Comparison of ENCODE assay signal across 24 cellular contexts in the genomic region with DNA sequence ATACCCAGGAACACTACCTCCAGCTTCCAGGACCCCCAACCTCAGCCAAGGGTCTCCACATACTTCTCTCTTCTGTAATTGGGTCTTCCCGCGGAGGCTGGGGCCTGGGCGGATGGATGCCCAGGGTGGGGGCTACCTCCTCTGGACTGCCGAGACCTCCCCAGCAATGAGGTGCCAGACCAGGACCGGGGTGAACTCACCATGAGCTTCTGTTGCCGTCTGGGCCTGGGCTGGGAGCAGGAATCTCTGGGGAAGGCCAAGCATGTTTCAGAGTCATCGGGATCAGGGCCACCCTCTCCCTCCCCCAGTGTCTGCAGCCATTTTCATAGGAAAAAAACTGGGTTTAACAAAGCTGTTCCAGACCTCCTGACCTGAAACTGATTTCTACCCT. TPM values are rescaled to one million over a fixed set of nuclear protein-coding genes. Genes with fewer than 3 reads are reported as not detected.
DNase-seq lines count a peak whose midpoint lies in the region; ATAC-seq and TF ChIP-seq lines count a peak whose summit lies in the region.
"Had no signal": no experiment of that assay in that cellular context is flagged by ENCODE, and none has a peak within 500 bp of the region (broad histone marks: within the 10 kb centered on the region; RNA-seq: fewer than 3 reads in every experiment).

No MANE protein-coding gene starts in this region.

- H3K27ac Mint-ChIP-seq in glutamatergic neuron (ENCODE audit: unreplicated experiment): peak overlapping the region; percentile 22
- no peak overlapping the region for H3K27ac Mint-ChIP-seq in activated naive CD8-positive, alpha-beta T cell treated with anti-CD3 and anti-CD28 coated beads for 36 hours
- H3K27ac Mint-ChIP-seq: naive thymus-derived CD4-positive, alpha-beta T cell; stimulated activated memory B cell treated with anti-CD40 and anti-IgM and Interleukin-4, amounts not matched to agents 10 μg/mL and 1 μg/mL and 100 μg/mL, for 72 hours; T-helper 17 cell had no signal

- H3K4me1 ChIP-seq in right cardiac atrium (ENCODE audit: control insufficient read depth, insufficient read depth, low read length) (peaks cover 15% of the 10 kb centered on the region), neuronal stem cell (ENCODE audit: control insufficient read depth in 2 of 2, insufficient read depth in 1 of 2, low read depth in 1 of 2, low read length in 2 of 2) (peaks cover 30 to 33% of the 10 kb centered on the region in 2 donors), uterus (peaks cover 5 to 21% of the 10 kb centered on the region in 2 donors)

- H3K27me3 Mint-ChIP-seq in glutamatergic neuron (ENCODE audit: unreplicated experiment): peaks cover 15% of the 10 kb centered on the region
- peaks cover 52% of the 10 kb centered on the region for H3K27me3 Mint-ChIP-seq in activated naive CD8-positive, alpha-beta T cell treated with anti-CD3 and anti-CD28 coated beads for 36 hours

- no peak overlapping the region for H2BK15ac ChIP-seq in neuronal stem cell (ENCODE audit: low read length)

- H3K4me3 ChIP-seq in right cardiac atrium (ENCODE audit: low read length): no peak overlapping the region
- no peak overlapping the region for H3K4me3 ChIP-seq in neuronal stem cell (ENCODE audit: low read length in 2 of 2)
- H3K4me3 ChIP-seq in uterus: no peak overlapping the region
- H3K4me3 ChIP-seq: A549, GM23248, smooth muscle cell, tibial artery had no signal

- H3K18ac ChIP-seq in neuronal stem cell (ENCODE audit: low read length): no peak overlapping the region

- no peak for ATAC-seq in right cardiac atrium
- ATAC-seq in left ventricle myocardium superior: no peak
- no peak for ATAC-seq in GM19467 (IDR thresholded peaks at IDR 0.05; ENCODE audit: unreplicated experiment)
- ATAC-seq: A549; naive thymus-derived CD4-positive, alpha-beta T cell; stimulated activated memory B cell treated with anti-CD40 and anti-IgM and Interleukin-4, amounts not matched to agents 10 μg/mL and 1 μg/mL and 100 μg/mL, for 72 hours; T-helper 17 cell had no signal

- H3K79me1 ChIP-seq in neuronal stem cell (ENCODE audit: low read depth, low read length): peaks cover 4% of the 10 kb centered on the region

- peaks cover 0 to 1% of the 10 kb centered on the region in 2 donors for H3K36me3 ChIP-seq in neuronal stem cell (replicated peaks in 1 of 2; ENCODE audit: control insufficient read depth in 2 of 2, insufficient read depth in 2 of 2, low read length in 2 of 2)
- H3K36me3 ChIP-seq in uterus: no peaks in the 10 kb centered on the region
- H3K36me3 ChIP-seq: tibial artery had no signal

- DNase-seq in right cardiac atrium (peak in 2 of 3 donors; percentile 43 to 61), left ventricle myocardium superior (no peak), glutamatergic neuron (no peak), neuronal stem cell (ENCODE audit: low spot score) (no peak), uterus (peak; percentile 26 to 28), NCI-H526 (lab: John Stamatoyannopoulos, UW) (no peak)
- no peak for DNase-seq in activated naive CD8-positive, alpha-beta T cell treated with anti-CD3 and anti-CD28 coated beads for 36 hours
- DNase-seq: activated CD4-positive, alpha-beta T cell treated with anti-CD3 and anti-CD28 coated beads for 48 hours; activated naive CD4-positive, alpha-beta T cell treated with Interleukin-2 at 50 U/mL for 16 hours; activated T-cell treated with anti-CD3 and anti-CD28 coated beads, Interleukin-2, amount 50 U/mL, for 48 hours; COR-L47; DND-41; GM23248; islet precursor cell; naive thymus-derived CD4-positive, alpha-beta T cell; NCI-H1105; NCI-H2081; T-helper 17 cell had no signal

- no peak overlapping the region for H3K14ac ChIP-seq in neuronal stem cell (ENCODE audit: low read length)

- no peak overlapping the region for H2BK12ac ChIP-seq in neuronal stem cell (ENCODE audit: low read length)

- TF ChIP-seq POLR2A in uterus (IDR thresholded peaks at IDR 0.05): no peak

- H3K4me2 ChIP-seq in neuronal stem cell (ENCODE audit: insufficient read depth, low read length, poor library complexity, severe bottlenecking): no peak overlapping the region
- H3K4me2 ChIP-seq: A549, smooth muscle cell had no signal

- no peak overlapping the region for H3K4me3 Mint-ChIP-seq in glutamatergic neuron (ENCODE audit: unreplicated experiment)
- no peak overlapping the region for H3K4me3 Mint-ChIP-seq in activated naive CD8-positive, alpha-beta T cell treated with anti-CD3 and anti-CD28 coated beads for 36 hours
- H3K4me3 Mint-ChIP-seq: central memory CD8-positive, alpha-beta T cell; stimulated activated memory B cell treated with anti-CD40 and anti-IgM and Interleukin-4, amounts not matched to agents 10 μg/mL and 1 μg/mL and 100 μg/mL, for 72 hours had no signal

- no peak overlapping the region for H4K8ac ChIP-seq in neuronal stem cell (ENCODE audit: low read depth, low read length)

- no peak for TF ChIP-seq CTCF in glutamatergic neuron (IDR thresholded peaks at IDR 0.05; ENCODE audit: partially characterized antibody, unreplicated experiment)
- TF ChIP-seq CTCF in uterus (IDR thresholded peaks at IDR 0.05): no peak

- H2BK120ac ChIP-seq in neuronal stem cell (ENCODE audit: low read depth, low read length): no peak overlapping the region

- no peaks in the 10 kb centered on the region for H3K36me3 Mint-ChIP-seq in glutamatergic neuron (ENCODE audit: unreplicated experiment)
- no peaks in the 10 kb centered on the region for H3K36me3 Mint-ChIP-seq in activated naive CD8-positive, alpha-beta T cell treated with anti-CD3 and anti-CD28 coated beads for 36 hours
- H3K36me3 Mint-ChIP-seq: naive thymus-derived CD4-positive, alpha-beta T cell; stimulated activated memory B cell treated with anti-CD40 and anti-IgM and Interleukin-4, amounts not matched to agents 10 μg/mL and 1 μg/mL and 100 μg/mL, for 72 hours had no signal

- no peak overlapping the region for H3K4ac ChIP-seq in neuronal stem cell (ENCODE audit: low read length)

- H3K9me3 Mint-ChIP-seq in glutamatergic neuron (ENCODE audit: unreplicated experiment): peaks cover 9% of the 10 kb centered on the region
- H3K9me3 Mint-ChIP-seq in activated naive CD8-positive, alpha-beta T cell treated with anti-CD3 and anti-CD28 coated beads for 36 hours: no peaks in the 10 kb centered on the region
- H3K9me3 Mint-ChIP-seq: central memory CD8-positive, alpha-beta T cell; stimulated activated memory B cell treated with anti-CD40 and anti-IgM and Interleukin-4, amounts not matched to agents 10 μg/mL and 1 μg/mL and 100 μg/mL, for 72 hours had no signal

- H2AFZ ChIP-seq in neuronal stem cell (ENCODE audit: low read length): peak overlapping the region; percentile 5
- H2AFZ ChIP-seq: GM23248 had no signal

- no peak overlapping the region for H3K23ac ChIP-seq in neuronal stem cell (ENCODE audit: low read depth, low read length, poor library complexity)

- no peak overlapping the region for H4K91ac ChIP-seq in neuronal stem cell (ENCODE audit: low read depth, low read length, poor library complexity)

- no peak overlapping the region for H3K9ac ChIP-seq in neuronal stem cell (ENCODE audit: low read depth, low read length, poor library complexity)
- H3K9ac ChIP-seq: GM23248 had no signal

- H2BK5ac ChIP-seq in neuronal stem cell (ENCODE audit: low read length): no peak overlapping the region

- H3K9me3 ChIP-seq in right cardiac atrium (ENCODE audit: control insufficient read depth, low read length) (no peaks in the 10 kb centered on the region), neuronal stem cell (replicated peaks in 1 of 2; ENCODE audit: control insufficient read depth in 2 of 2, insufficient read depth in 1 of 2, low read depth in 1 of 2, low read length in 2 of 2) (no peaks in the 10 kb centered on the region), uterus (no peaks in the 10 kb centered on the region)
- H3K9me3 ChIP-seq: A549, tibial artery had no signal

- H3K4me1 Mint-ChIP-seq in glutamatergic neuron (ENCODE audit: low read depth, unreplicated experiment): peaks cover 21% of the 10 kb centered on the region
- peaks cover 1% of the 10 kb centered on the region for H3K4me1 Mint-ChIP-seq in activated naive CD8-positive, alpha-beta T cell treated with anti-CD3 and anti-CD28 coated beads for 36 hours
- H3K4me1 Mint-ChIP-seq: T-helper 17 cell had no signal

- intact Hi-C loops in right cardiac atrium (cut with DNase I) (no loop called here), left ventricle myocardium superior (cut with micrococcal nuclease) (no loop called here), uterus (cut with DNase I; ENCODE audit: low total_unique reads) (loop anchor here (5.0 kb wide), 1 partner anchor 97 kb away; no protein-coding TSS in a partner anchor)

- WGBS in right cardiac atrium: 87% methylated on average over 7 of the region's 7 CpGs
- WGBS in neuronal stem cell (ENCODE audit: extremely low coverage in 2 of 2, insufficient read length in 2 of 2, insufficient replicate concordance in 1 of 2), 2 donors: no CpG with 5 or more reads among the region's 7 CpGs

- H3K27me3 ChIP-seq in right cardiac atrium (ENCODE audit: control insufficient read depth, insufficient read depth) (no peaks in the 10 kb centered on the region), neuronal stem cell (ENCODE audit: control insufficient read depth in 3 of 3, insufficient read depth in 3 of 3, low read depth in 1 of 3, low read length in 3 of 3) (peaks cover 0 to 19% (median 0%) of the 10 kb centered on the region in 3 experiments), uterus (no peaks in the 10 kb centered on the region)

- no peak overlapping the region for H3K27ac ChIP-seq in right cardiac atrium (ENCODE audit: low read length)
- no peak overlapping the region for H3K27ac ChIP-seq in neuronal stem cell (replicated peaks; ENCODE audit: low read length)
- H3K27ac ChIP-seq in uterus: peak overlapping the region in 1 of 2 donors; percentile 99
- H3K27ac ChIP-seq: A549, GM23248, tibial artery had no signal

- no peak overlapping the region for H2AK5ac ChIP-seq in neuronal stem cell (ENCODE audit: low read depth, low read length)

RNA-seq across cellular contexts. Expression of a gene that starts 10.3 kb away (rescaled TPM):
- total RNA-seq in right cardiac atrium: 10 to 100 TPM in 2 of 4 donors, 1 to 10 TPM in 2; 8.3 to 12.8 (median 9.4) TPM
- polyA plus RNA-seq in right cardiac atrium: 8.7 TPM
- total RNA-seq in left ventricle myocardium superior: 8.6 TPM
- 111 TPM for total RNA-seq in glutamatergic neuron (ENCODE audit: unreplicated experiment)
- 15.9 TPM for polyA plus RNA-seq in neuronal stem cell (2013, experiment 1 of 2)
- polyA plus RNA-seq in neuronal stem cell (2013, experiment 2 of 2): 17.5 TPM
- 10 to 100 TPM in 2 of 4 donors, 1 to 10 TPM in 2; 1.5 to 34.1 (median 8.5) TPM for total RNA-seq in uterus
- total RNA-seq in activated naive CD8-positive, alpha-beta T cell treated with anti-CD3 and anti-CD28 coated beads for 36 hours: under 1 TPM; 0.08 to 0.25 TPM
- polyA plus RNA-seq: naive thymus-derived CD4-positive, alpha-beta T cell had no signal

Comparison
In these comparisons a context has a peak if more than half of its experiments do, and no peak if none do; other contexts are left out.
1. DNase-seq: peak in right cardiac atrium (2 of 3) and uterus (2 of 2); none in left ventricle myocardium superior (single experiment), glutamatergic neuron (single experiment), neuronal stem cell (single experiment), NCI-H526 (0 of 2) and activated naive CD8-positive, alpha-beta T cell treated with anti-CD3 and anti-CD28 coated beads for 36 hours (single experiment).